Comparison of ENCODE assay signal across 8 cellular contexts in genomic region chrX:103356023-103356798, GRCh38. TPM values are rescaled to one million over a fixed set of nuclear protein-coding genes. Genes with fewer than 3 reads are reported as not detected.
DNase-seq lines count a peak whose midpoint lies in the region; ATAC-seq, FAIRE-seq and TF ChIP-seq lines count a peak whose summit lies in the region.

A gene with protein sequence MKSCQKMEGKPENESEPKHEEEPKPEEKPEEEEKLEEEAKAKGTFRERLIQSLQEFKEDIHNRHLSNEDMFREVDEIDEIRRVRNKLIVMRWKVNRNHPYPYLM (plus strand): TSS chrX:103356506. CDS start chrX:103357685, 1,179 bp downstream.

- no peaks in the 10 kb centered on the region for H3K79me2 ChIP-seq in Karpas-422 (ENCODE audit: low read length)
- H3K79me2 ChIP-seq in endothelial cell of umbilical vein (ENCODE audit: control insufficient read depth, insufficient read depth, low read length) = peaks cover 20% of the 10 kb centered on the region

- H3K4me3 ChIP-seq in Karpas-422 (ENCODE audit: low read length) (peak within 1 kb of the TSS; percentile 75), endothelial cell of umbilical vein (replicated peaks in 1 of 3; ENCODE audit: insufficient read depth in 1 of 3, low read depth in 1 of 3, low read length in 3 of 3) (peak within 1 kb of the TSS; percentile 81 to 97 (median 90))

- intact Hi-C loops in endothelial cell of umbilical vein (cut with micrococcal nuclease) = loop anchor here (1.0 to 5.0 kb wide), 2 partner anchors 48 to 106 kb away; no protein-coding TSS in a partner anchor

- H3K4me2 ChIP-seq in Karpas-422 (ENCODE audit: low read depth, low read length, poor library complexity, severe bottlenecking) (peak within 1 kb of the TSS; percentile 68), endothelial cell of umbilical vein (ENCODE audit: insufficient read depth, low read length) (peak within 1 kb of the TSS; percentile 77)

- POLR2A ChIA-PET in endothelial cell of umbilical vein (lab: Charles Lee) = interaction anchor here (0.7 to 2.3 kb wide), 3 partner anchors 20 to 49 kb away, joined by 3 to 7 read pairs (median 7); partner anchors contain the start of gene BEX3

- H3K4me1 ChIP-seq in Karpas-422 (ENCODE audit: low read length) (peaks cover 8% of the 10 kb centered on the region; the same call in 1 of the 2 replicates), endothelial cell of umbilical vein (ENCODE audit: control insufficient read depth, extremely low read depth, insufficient read depth, low read length) (peaks cover 17% of the 10 kb centered on the region)

- no peak within 1 kb of the TSS for H3K27ac ChIP-seq in Karpas-422 (ENCODE audit: low read length)
- H3K27ac ChIP-seq in endothelial cell of umbilical vein (ENCODE audit: insufficient read depth, low read depth, low read length) = peak within 1 kb of the TSS; percentile 91

- CTCF ChIA-PET in endothelial cell of umbilical vein (lab: Charles Lee) = interaction anchor here (0.9 to 3.7 kb wide), 5 partner anchors 13 to 145 kb away, joined by 3 to 27 read pairs (median 7); partner anchors contain the start of genes BEX3 and TCEAL8

- no peaks in the 10 kb centered on the region for H4K20me1 ChIP-seq in Karpas-422 (ENCODE audit: insufficient read depth, low read depth, low read length)
- H4K20me1 ChIP-seq in endothelial cell of umbilical vein (replicated peaks; ENCODE audit: control insufficient read depth, extremely low read depth, insufficient read depth, low read length) = no peaks in the 10 kb centered on the region

- H3K9ac ChIP-seq in Karpas-422 (ENCODE audit: low read length) (peak within 1 kb of the TSS; percentile 73), endothelial cell of umbilical vein (replicated peaks; ENCODE audit: extremely low read depth, insufficient read depth, low read length) (peak within 1 kb of the TSS; percentile 98)

- FAIRE-seq in endothelial cell of umbilical vein (lab: Jason Lieb, UNC) = peak; percentile 87

- BruUV-seq in endothelial cell of umbilical vein (replicated peaks; lab: Mats Ljungman, UMichigan) = no TSS peak

- ATAC-seq in HG02973 (IDR thresholded peaks at IDR 0.05; ENCODE audit: unreplicated experiment) (no peak), GM18498 (IDR thresholded peaks at IDR 0.05; ENCODE audit: unreplicated experiment) (no peak)

- DNase-seq in Daoy (ENCODE audit: low read depth) = peak; percentile 71
- DNase-seq in Karpas-422 = peak; percentile 70
- peak; percentile 30 to 48 for DNase-seq in SW 1271 (lab: John Stamatoyannopoulos, UW)
- peak; percentile 79 for DNase-seq in endothelial cell of umbilical vein (ENCODE audit: low read depth, low spot score)
- DNase-seq in lung microvascular endothelial cell (ENCODE audit: low read depth in 2 of 2) = peak; percentile 84 to 87
- peak; percentile 74 for DNase-seq in stromal cell of bone marrow (ENCODE audit: low read depth)

- H3K9me1 ChIP-seq in endothelial cell of umbilical vein (replicated peaks; ENCODE audit: control insufficient read depth, extremely low read depth, insufficient read depth, low read length) = no peaks in the 10 kb centered on the region

- H3K9me2 ChIP-seq in Karpas-422 (replicated peaks; ENCODE audit: insufficient read depth, low read length) = no peaks in the 10 kb centered on the region

- no peaks in the 10 kb centered on the region for H3K9me3 ChIP-seq in Karpas-422 (ENCODE audit: low read length)
- no peaks in the 10 kb centered on the region for H3K9me3 ChIP-seq in endothelial cell of umbilical vein (replicated peaks; ENCODE audit: control insufficient read depth, insufficient read depth, low read length)

- no peak for TF ChIP-seq CTCF in endothelial cell of umbilical vein (IDR thresholded peaks at IDR 0.05; ENCODE audit: extremely low read depth in 1 of 2, insufficient read depth in 1 of 2, low read depth in 1 of 2, low read length in 2 of 2)

- H3K27me3 ChIP-seq in Karpas-422 (ENCODE audit: low read length) (no peaks in the 10 kb centered on the region), endothelial cell of umbilical vein (ENCODE audit: control insufficient read depth in 2 of 2, insufficient read depth in 2 of 2, low read length in 2 of 2) (no peaks in the 10 kb centered on the region)

- H2AFZ ChIP-seq in Karpas-422 (ENCODE audit: low read length) (peak within 1 kb of the TSS; percentile 90), endothelial cell of umbilical vein (ENCODE audit: low read depth, low read length) (peak within 1 kb of the TSS; percentile 83)

- TF ChIP-seq POLR2A in endothelial cell of umbilical vein (IDR thresholded peaks at IDR 0.05; ENCODE audit: low read depth, low read length) = peak; percentile 78

- dilution Hi-C loops in endothelial cell of umbilical vein (cut with MboI; ENCODE audit: extremely low pct_ligation_motif_present, low sequenced_read_pairs) = no loop called here

- H3K36me3 ChIP-seq in Karpas-422 (ENCODE audit: insufficient read depth, low read length) = no peaks in the 10 kb centered on the region
- no peaks in the 10 kb centered on the region for H3K36me3 ChIP-seq in endothelial cell of umbilical vein (ENCODE audit: control insufficient read depth in 2 of 2, extremely low read depth in 1 of 2, insufficient read depth in 2 of 2, low read length in 2 of 2)

TF ChIP-seq in endothelial cell of umbilical vein, 7 proteins besides CTCF, POLR2A, EP300 and RAD21:
- TF ChIP-seq FOS (IDR thresholded peaks at IDR 0.05; ENCODE audit: borderline replicate concordance, insufficient read depth, low read length) (no peak), POLR2AphosphoS5 (IDR thresholded peaks at IDR 0.05; ENCODE audit: insufficient read depth, low read depth, low read length) (peak; percentile 76)

RNA-seq across cellular contexts. Expression of the gene that starts here (rescaled TPM):
- total RNA-seq in Daoy (2014; rRNA removed; shearing (Covaris generic)) = 93.6 and 119 TPM in 2 replicates
- 13.2 and 18.8 TPM in 2 replicates for total RNA-seq in Karpas-422 (2014; rRNA removed; shearing (Covaris generic); ENCODE audit: low replicate concordance)
- total RNA-seq in endothelial cell of umbilical vein (98.3 and 99.2 TPM in 2 replicates), lung microvascular endothelial cell (64.1 and 83.7 TPM in 2 replicates)
- polyA plus RNA-seq in endothelial cell of umbilical vein = 37.2 and 61.7 TPM in 2 replicates
- polyA plus RNA-seq in endothelial cell of umbilical vein (2011; cell fraction: cytosol; rRNA removed) = 77.2 and 78.1 TPM in 2 replicates
- 40.4 and 68.7 TPM in 2 replicates for polyA plus RNA-seq in endothelial cell of umbilical vein (2011; cell fraction: nucleus; rRNA removed)
- 168 and 221 TPM in 2 replicates for polyA plus RNA-seq in endothelial cell of umbilical vein (2012)
- polyA minus RNA-seq in endothelial cell of umbilical vein = 8.1 and 10.6 TPM in 2 replicates
- 1.7 TPM for polyA minus RNA-seq in endothelial cell of umbilical vein (2011; cell fraction: cytosol; rRNA and poly(A)+ RNA removed)
- polyA minus RNA-seq in endothelial cell of umbilical vein (2011; cell fraction: nucleus; rRNA and poly(A)+ RNA removed) = 16.7 and 18.2 TPM in 2 replicates
